Comparison of ENCODE assay signal across 1 cellular context in the genomic region with DNA sequence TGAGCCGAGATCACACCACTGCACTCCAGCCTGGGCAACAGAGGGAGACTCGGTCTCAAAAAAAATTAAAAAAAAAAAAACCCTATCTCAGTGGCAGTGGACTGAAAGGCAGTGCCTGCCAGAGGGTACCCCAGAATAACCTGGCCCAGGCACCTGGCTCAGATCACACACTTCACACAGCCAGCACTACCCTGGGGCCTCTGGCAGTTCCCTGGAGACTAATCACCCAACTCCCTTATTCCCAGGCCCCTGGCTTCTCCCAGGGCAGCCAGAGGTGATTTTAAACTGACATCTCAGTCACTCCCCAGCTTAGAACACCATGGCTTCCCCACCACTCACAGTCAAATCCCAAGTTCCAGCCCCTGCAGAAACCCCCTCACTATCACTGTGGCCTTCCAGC.
TF ChIP-seq lines count a peak whose summit lies in the region.

No MANE protein-coding gene starts in this region.

TF ChIP-seq in HepG2, 621 proteins besides CTCF, POLR2A, EP300 and RAD21:
- TF ChIP-seq KLF15 (CRISPR knock-in tag; IDR thresholded peaks at IDR 0.05; ENCODE audit: borderline replicate concordance) (no peak), MTA3 (CRISPR knock-in tag; IDR thresholded peaks at IDR 0.05) (no peak), EZH2 (conservative IDR thresholded peaks at IDR 0.05; ENCODE audit: low read depth, low read length) (no peak), ZMYM4 (CRISPR knock-in tag; IDR thresholded peaks at IDR 0.05) (no peak), NCOR1 (IDR thresholded peaks at IDR 0.05; ENCODE audit: borderline replicate concordance, low read length) (no peak), ZNF12 (CRISPR knock-in tag; IDR thresholded peaks at IDR 0.05) (no peak), ZFP36 (IDR thresholded peaks at IDR 0.05; ENCODE audit: borderline replicate concordance, low read depth, low read length, partially characterized antibody) (no peak), FOXJ3 (CRISPR knock-in tag; IDR thresholded peaks at IDR 0.05; ENCODE audit: borderline replicate concordance) (no peak), GATAD1 (CRISPR knock-in tag; IDR thresholded peaks at IDR 0.05) (no peak), ZNF20 (CRISPR knock-in tag; IDR thresholded peaks at IDR 0.05) (no peak), MIER3 (CRISPR knock-in tag; IDR thresholded peaks at IDR 0.05; ENCODE audit: borderline replicate concordance) (no peak)
- TF ChIP-seq, protein P1, sequence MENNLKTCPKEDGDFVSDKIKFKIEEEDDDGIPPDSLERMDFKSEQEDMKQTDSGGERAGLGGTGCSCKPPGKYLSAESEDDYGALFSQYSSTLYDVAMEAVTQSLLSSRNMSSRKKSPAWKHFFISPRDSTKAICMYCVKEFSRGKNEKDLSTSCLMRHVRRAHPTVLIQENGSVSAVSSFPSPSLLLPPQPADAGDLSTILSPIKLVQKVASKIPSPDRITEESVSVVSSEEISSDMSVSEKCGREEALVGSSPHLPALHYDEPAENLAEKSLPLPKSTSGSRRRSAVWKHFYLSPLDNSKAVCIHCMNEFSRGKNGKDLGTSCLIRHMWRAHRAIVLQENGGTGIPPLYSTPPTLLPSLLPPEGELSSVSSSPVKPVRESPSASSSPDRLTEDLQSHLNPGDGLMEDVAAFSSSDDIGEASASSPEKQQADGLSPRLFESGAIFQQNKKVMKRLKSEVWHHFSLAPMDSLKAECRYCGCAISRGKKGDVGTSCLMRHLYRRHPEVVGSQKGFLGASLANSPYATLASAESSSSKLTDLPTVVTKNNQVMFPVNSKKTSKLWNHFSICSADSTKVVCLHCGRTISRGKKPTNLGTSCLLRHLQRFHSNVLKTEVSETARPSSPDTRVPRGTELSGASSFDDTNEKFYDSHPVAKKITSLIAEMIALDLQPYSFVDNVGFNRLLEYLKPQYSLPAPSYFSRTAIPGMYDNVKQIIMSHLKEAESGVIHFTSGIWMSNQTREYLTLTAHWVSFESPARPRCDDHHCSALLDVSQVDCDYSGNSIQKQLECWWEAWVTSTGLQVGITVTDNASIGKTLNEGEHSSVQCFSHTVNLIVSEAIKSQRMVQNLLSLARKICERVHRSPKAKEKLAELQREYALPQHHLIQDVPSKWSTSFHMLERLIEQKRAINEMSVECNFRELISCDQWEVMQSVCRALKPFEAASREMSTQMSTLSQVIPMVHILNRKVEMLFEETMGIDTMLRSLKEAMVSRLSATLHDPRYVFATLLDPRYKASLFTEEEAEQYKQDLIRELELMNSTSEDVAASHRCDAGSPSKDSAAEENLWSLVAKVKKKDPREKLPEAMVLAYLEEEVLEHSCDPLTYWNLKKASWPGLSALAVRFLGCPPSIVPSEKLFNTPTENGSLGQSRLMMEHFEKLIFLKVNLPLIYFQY (CRISPR knock-in tag; IDR thresholded peaks at IDR 0.05; ENCODE audit: borderline replicate concordance), result no peak
- TF ChIP-seq, protein P2, sequence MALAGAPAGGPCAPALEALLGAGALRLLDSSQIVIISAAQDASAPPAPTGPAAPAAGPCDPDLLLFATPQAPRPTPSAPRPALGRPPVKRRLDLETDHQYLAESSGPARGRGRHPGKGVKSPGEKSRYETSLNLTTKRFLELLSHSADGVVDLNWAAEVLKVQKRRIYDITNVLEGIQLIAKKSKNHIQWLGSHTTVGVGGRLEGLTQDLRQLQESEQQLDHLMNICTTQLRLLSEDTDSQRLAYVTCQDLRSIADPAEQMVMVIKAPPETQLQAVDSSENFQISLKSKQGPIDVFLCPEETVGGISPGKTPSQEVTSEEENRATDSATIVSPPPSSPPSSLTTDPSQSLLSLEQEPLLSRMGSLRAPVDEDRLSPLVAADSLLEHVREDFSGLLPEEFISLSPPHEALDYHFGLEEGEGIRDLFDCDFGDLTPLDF (CRISPR knock-in tag; IDR thresholded peaks at IDR 0.05), result no peak
- TF ChIP-seq, protein P3, sequence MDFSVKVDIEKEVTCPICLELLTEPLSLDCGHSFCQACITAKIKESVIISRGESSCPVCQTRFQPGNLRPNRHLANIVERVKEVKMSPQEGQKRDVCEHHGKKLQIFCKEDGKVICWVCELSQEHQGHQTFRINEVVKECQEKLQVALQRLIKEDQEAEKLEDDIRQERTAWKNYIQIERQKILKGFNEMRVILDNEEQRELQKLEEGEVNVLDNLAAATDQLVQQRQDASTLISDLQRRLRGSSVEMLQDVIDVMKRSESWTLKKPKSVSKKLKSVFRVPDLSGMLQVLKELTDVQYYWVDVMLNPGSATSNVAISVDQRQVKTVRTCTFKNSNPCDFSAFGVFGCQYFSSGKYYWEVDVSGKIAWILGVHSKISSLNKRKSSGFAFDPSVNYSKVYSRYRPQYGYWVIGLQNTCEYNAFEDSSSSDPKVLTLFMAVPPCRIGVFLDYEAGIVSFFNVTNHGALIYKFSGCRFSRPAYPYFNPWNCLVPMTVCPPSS (IDR thresholded peaks at IDR 0.05), result no peak
- TF ChIP-seq, protein P4, sequence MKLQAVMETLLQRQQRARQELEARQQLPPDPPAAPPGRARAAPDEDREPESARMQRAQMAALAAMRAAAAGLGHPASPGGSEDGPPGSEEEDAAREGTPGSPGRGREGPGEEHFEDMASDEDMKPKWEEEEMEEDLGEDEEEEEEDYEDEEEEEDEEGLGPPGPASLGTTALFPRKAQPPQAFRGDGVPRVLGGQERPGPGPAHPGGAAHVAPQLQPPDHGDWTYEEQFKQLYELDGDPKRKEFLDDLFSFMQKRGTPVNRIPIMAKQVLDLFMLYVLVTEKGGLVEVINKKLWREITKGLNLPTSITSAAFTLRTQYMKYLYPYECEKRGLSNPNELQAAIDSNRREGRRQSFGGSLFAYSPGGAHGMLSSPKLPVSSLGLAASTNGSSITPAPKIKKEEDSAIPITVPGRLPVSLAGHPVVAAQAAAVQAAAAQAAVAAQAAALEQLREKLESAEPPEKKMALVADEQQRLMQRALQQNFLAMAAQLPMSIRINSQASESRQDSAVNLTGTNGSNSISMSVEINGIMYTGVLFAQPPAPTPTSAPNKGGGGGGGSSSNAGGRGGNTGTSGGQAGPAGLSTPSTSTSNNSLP (IDR thresholded peaks at IDR 0.05; ENCODE audit: low read depth, low read length), result no peak
- TF ChIP-seq, protein P5, sequence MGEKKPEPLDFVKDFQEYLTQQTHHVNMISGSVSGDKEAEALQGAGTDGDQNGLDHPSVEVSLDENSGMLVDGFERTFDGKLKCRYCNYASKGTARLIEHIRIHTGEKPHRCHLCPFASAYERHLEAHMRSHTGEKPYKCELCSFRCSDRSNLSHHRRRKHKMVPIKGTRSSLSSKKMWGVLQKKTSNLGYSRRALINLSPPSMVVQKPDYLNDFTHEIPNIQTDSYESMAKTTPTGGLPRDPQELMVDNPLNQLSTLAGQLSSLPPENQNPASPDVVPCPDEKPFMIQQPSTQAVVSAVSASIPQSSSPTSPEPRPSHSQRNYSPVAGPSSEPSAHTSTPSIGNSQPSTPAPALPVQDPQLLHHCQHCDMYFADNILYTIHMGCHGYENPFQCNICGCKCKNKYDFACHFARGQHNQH (CRISPR knock-in tag; IDR thresholded peaks at IDR 0.05), result no peak
- TF ChIP-seq, protein P6, sequence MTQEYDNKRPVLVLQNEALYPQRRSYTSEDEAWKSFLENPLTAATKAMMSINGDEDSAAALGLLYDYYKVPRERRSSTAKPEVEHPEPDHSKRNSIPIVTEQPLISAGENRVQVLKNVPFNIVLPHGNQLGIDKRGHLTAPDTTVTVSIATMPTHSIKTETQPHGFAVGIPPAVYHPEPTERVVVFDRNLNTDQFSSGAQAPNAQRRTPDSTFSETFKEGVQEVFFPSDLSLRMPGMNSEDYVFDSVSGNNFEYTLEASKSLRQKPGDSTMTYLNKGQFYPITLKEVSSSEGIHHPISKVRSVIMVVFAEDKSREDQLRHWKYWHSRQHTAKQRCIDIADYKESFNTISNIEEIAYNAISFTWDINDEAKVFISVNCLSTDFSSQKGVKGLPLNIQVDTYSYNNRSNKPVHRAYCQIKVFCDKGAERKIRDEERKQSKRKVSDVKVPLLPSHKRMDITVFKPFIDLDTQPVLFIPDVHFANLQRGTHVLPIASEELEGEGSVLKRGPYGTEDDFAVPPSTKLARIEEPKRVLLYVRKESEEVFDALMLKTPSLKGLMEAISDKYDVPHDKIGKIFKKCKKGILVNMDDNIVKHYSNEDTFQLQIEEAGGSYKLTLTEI (CRISPR knock-in tag; conservative IDR thresholded peaks at IDR 0.05), result no peak
- TF ChIP-seq, protein P7, sequence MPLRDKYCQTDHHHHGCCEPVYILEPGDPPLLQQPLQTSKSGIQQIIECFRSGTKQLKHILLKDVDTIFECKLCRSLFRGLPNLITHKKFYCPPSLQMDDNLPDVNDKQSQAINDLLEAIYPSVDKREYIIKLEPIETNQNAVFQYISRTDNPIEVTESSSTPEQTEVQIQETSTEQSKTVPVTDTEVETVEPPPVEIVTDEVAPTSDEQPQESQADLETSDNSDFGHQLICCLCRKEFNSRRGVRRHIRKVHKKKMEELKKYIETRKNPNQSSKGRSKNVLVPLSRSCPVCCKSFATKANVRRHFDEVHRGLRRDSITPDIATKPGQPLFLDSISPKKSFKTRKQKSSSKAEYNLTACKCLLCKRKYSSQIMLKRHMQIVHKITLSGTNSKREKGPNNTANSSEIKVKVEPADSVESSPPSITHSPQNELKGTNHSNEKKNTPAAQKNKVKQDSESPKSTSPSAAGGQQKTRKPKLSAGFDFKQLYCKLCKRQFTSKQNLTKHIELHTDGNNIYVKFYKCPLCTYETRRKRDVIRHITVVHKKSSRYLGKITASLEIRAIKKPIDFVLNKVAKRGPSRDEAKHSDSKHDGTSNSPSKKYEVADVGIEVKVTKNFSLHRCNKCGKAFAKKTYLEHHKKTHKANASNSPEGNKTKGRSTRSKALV (CRISPR knock-in tag; IDR thresholded peaks at IDR 0.05), result no peak
- TF ChIP-seq, protein P8, sequence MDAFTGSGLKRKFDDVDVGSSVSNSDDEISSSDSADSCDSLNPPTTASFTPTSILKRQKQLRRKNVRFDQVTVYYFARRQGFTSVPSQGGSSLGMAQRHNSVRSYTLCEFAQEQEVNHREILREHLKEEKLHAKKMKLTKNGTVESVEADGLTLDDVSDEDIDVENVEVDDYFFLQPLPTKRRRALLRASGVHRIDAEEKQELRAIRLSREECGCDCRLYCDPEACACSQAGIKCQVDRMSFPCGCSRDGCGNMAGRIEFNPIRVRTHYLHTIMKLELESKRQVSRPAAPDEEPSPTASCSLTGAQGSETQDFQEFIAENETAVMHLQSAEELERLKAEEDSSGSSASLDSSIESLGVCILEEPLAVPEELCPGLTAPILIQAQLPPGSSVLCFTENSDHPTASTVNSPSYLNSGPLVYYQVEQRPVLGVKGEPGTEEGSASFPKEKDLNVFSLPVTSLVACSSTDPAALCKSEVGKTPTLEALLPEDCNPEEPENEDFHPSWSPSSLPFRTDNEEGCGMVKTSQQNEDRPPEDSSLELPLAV (CRISPR knock-in tag; conservative IDR thresholded peaks at IDR 0.05; ENCODE audit: low read depth), result no peak
- TF ChIP-seq, protein P9, sequence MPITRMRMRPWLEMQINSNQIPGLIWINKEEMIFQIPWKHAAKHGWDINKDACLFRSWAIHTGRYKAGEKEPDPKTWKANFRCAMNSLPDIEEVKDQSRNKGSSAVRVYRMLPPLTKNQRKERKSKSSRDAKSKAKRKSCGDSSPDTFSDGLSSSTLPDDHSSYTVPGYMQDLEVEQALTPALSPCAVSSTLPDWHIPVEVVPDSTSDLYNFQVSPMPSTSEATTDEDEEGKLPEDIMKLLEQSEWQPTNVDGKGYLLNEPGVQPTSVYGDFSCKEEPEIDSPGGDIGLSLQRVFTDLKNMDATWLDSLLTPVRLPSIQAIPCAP (CRISPR knock-in tag; IDR thresholded peaks at IDR 0.05; ENCODE audit: low read depth), result no peak
